In the genomic region with DNA sequence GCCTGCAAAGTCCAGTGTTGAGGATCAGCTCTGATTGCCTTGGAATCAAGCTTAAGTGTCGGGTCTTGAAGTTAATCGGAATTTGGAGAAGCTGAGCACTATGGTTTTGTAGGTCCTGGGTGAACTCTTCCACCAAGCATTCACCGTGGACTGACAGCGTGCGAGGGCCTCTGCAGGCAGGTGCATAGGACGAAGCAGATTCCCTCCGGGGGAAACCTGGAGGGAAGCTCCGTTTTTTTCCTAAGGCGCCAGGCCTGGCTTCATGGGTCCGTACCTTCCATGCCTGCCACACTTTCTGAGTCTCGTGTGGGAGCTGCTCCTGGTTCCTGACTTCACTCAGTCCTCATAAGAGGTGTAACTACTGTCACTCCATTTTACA, we compare ENCODE assay signal across 3 cellular contexts.
TF ChIP-seq lines count a peak whose summit lies in the region.

No MANE protein-coding gene starts in this region.

TF ChIP-seq in HepG2, 621 proteins besides CTCF, POLR2A, EP300 and RAD21:
- TF ChIP-seq ZNF317 (CRISPR knock-in tag; IDR thresholded peaks at IDR 0.05) = no peak
- TF ChIP-seq, protein P1, sequence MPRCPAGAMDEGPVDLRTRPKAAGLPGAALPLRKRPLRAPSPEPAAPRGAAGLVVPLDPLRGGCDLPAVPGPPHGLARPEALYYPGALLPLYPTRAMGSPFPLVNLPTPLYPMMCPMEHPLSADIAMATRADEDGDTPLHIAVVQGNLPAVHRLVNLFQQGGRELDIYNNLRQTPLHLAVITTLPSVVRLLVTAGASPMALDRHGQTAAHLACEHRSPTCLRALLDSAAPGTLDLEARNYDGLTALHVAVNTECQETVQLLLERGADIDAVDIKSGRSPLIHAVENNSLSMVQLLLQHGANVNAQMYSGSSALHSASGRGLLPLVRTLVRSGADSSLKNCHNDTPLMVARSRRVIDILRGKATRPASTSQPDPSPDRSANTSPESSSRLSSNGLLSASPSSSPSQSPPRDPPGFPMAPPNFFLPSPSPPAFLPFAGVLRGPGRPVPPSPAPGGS (CRISPR knock-in tag; IDR thresholded peaks at IDR 0.05) = 0 out of 2 replicates have a peak, but pooled peaks have one; percentile 35

TF ChIP-seq in GM23338, 12 proteins besides CTCF, POLR2A, EP300 and RAD21:
- TF ChIP-seq, protein P2, sequence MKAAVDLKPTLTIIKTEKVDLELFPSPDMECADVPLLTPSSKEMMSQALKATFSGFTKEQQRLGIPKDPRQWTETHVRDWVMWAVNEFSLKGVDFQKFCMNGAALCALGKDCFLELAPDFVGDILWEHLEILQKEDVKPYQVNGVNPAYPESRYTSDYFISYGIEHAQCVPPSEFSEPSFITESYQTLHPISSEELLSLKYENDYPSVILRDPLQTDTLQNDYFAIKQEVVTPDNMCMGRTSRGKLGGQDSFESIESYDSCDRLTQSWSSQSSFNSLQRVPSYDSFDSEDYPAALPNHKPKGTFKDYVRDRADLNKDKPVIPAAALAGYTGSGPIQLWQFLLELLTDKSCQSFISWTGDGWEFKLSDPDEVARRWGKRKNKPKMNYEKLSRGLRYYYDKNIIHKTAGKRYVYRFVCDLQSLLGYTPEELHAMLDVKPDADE (IDR thresholded peaks at IDR 0.05) = no peak
TF ChIP-seq in GM23338: peak in this region for 0.

TF ChIP-seq in H1, 55 proteins besides CTCF, POLR2A, EP300 and RAD21:
- TF ChIP-seq, protein P3, sequence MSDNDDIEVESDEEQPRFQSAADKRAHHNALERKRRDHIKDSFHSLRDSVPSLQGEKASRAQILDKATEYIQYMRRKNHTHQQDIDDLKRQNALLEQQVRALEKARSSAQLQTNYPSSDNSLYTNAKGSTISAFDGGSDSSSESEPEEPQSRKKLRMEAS (IDR thresholded peaks at IDR 0.05) = peak; percentile 19; the same call in 1 of the 2 replicates
- TF ChIP-seq, protein P4, sequence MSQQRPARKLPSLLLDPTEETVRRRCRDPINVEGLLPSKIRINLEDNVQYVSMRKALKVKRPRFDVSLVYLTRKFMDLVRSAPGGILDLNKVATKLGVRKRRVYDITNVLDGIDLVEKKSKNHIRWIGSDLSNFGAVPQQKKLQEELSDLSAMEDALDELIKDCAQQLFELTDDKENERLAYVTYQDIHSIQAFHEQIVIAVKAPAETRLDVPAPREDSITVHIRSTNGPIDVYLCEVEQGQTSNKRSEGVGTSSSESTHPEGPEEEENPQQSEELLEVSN (IDR thresholded peaks at IDR 0.05) = peak; percentile 57; the same call in 1 of the 2 replicates
- TF ChIP-seq SUZ12 (IDR thresholded peaks at IDR 0.05; ENCODE audit: low read length) = no peak
